In the genomic region with DNA sequence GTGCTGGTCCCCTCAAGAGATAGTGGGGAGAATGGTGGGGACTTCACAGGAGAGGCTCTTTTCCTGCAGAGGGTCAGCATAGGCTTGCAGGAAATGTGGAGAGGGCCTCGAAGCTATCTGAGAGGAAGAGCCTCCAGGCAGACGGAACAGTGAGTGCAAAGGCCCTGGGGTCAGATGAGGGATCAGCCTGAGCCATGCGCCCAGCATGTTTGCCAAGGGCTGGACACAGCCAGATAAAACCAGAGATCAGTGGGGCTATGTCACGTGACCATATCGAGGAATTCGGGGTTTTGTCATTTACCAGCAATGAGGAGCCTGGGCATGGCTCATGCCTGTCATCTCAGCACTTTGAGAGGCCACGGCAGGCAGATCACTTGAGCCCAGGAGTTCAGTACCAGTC, we compare ENCODE assay signal across 2 cellular contexts.
TF ChIP-seq lines count a peak whose summit lies in the region.

No MANE protein-coding gene starts in this region.

TF ChIP-seq in HepG2, 621 proteins besides CTCF, POLR2A, EP300 and RAD21:
- TF ChIP-seq ZNF350 (CRISPR knock-in tag; IDR thresholded peaks at IDR 0.05; ENCODE audit: borderline replicate concordance, low read depth) (no peak), USF2 (IDR thresholded peaks at IDR 0.05; ENCODE audit: low read depth, low read length) (peak; percentile 77), USF2 (CRISPR knock-in tag; IDR thresholded peaks at IDR 0.05; ENCODE audit: borderline replicate concordance) (no peak), RAD51 (IDR thresholded peaks at IDR 0.05; ENCODE audit: borderline replicate concordance) (peak; percentile 90)

TF ChIP-seq in WTC11, 78 proteins besides CTCF, POLR2A, EP300 and RAD21:
- TF ChIP-seq ZNF281 (CRISPR knock-in tag; IDR thresholded peaks at IDR 0.05) (no peak), GTF2I (CRISPR knock-in tag; conservative IDR thresholded peaks at IDR 0.05) (0 out of 2 replicates have a peak, but pooled peaks have one; percentile 22)
